In genomic region chr12:51013441-51013840, GRCh38 we compare ENCODE assay signal across 11 cellular contexts.
"Had no signal": no experiment of that assay in that cellular context is flagged by ENCODE, and none has a peak within 500 bp of the region (broad histone marks: within the 10 kb centered on the region; RNA-seq: fewer than 3 reads in every experiment).

No MANE protein-coding gene starts in this region.

- H3K27ac ChIP-seq: ascending aorta, cardiac muscle cell, vagina, WERI-Rb-1 had no signal

- FAIRE-seq: frontal cortex had no signal

- DNase-seq: activated CD4-positive, alpha-beta T cell treated with anti-CD3 and anti-CD28 coated beads for 4 hours; activated CD8-positive, alpha-beta memory T cell treated with anti-CD3 and anti-CD28 coated beads for 24 hours; activated gamma-delta T cell; activated naive CD8-positive, alpha-beta T cell treated with anti-CD3 and anti-CD28 coated beads, Interleukin-2, amount 10 ng/mL, durations not matched to agents 7 days and 5 days; SW 1271; T1000; WERI-Rb-1 had no signal
